In genomic region chr12:98440165-98440581, GRCh38 we compare ENCODE assay signal across 8 cellular contexts.
A peak's percentile ranks its signal among the peaks of the same experiment; 100 is the strongest.
DNase-seq lines count a peak whose midpoint lies in the region; ATAC-seq, FAIRE-seq and TF ChIP-seq lines count a peak whose summit lies in the region.

No MANE protein-coding gene starts in this region.

- peak; percentile 80 for DNase-seq in GDM1 (lab: John Stamatoyannopoulos, UW)
- DNase-seq in SJSA1 (ENCODE audit: low read depth in 1 of 2, low spot score in 2 of 2): no peak
- peak; percentile 69 for DNase-seq in fibroblast of the conjunctiva (ENCODE audit: low read depth)
- DNase-seq in pons (ENCODE audit: low spot score): peak; percentile 89
- no peak for DNase-seq in BE2C
- DNase-seq in activated CD4-positive, alpha-beta T cell treated with anti-CD3 and anti-CD28 coated beads, Interleukin-2, amount 50 U/mL, for 1 hour: no peak
- no peak for DNase-seq in H54 (ENCODE audit: insufficient read length, low spot score)

- H3K4me1 ChIP-seq in SJSA1 (replicated peaks): peaks cover 15% of the 10 kb centered on the region
- H3K4me1 ChIP-seq in BE2C: no peaks in the 10 kb centered on the region

- no peaks in the 10 kb centered on the region for H3K27me3 ChIP-seq in SJSA1 (replicated peaks)
- peaks cover 2% of the 10 kb centered on the region for H3K27me3 ChIP-seq in BE2C

- H3K4me3 ChIP-seq in SJSA1 (no peak overlapping the region), BE2C (ENCODE audit: low read depth, low read length) (no peak overlapping the region)

- H3K9me3 ChIP-seq in SJSA1 (replicated peaks) (no peaks in the 10 kb centered on the region), BE2C (no peaks in the 10 kb centered on the region)

- no peak for TF ChIP-seq CTCF in BE2C (IDR thresholded peaks at IDR 0.05; ENCODE audit: low read depth, low read length)

- no peak for FAIRE-seq in H54 (lab: Jason Lieb, UNC)

- no peak for ATAC-seq in HG02884 (IDR thresholded peaks at IDR 0.05; ENCODE audit: unreplicated experiment)

- H3K36me3 ChIP-seq in SJSA1: no peaks in the 10 kb centered on the region
- H3K36me3 ChIP-seq in BE2C: no peaks in the 10 kb centered on the region

- H3K27ac ChIP-seq in SJSA1: peak overlapping the region; percentile 61; the same call in 1 of the 2 replicates

- TF ChIP-seq POLR2A in H54 (IDR thresholded peaks at IDR 0.05; ENCODE audit: low read depth, low read length): no peak

Comparison
In these comparisons a context has a peak if more than half of its experiments do, and no peak if none do; other contexts are left out.
1. DNase-seq: peak in GDM1 (single experiment), fibroblast of the conjunctiva (single experiment) and pons (single experiment); none in SJSA1 (0 of 2), BE2C (single experiment), activated CD4-positive, alpha-beta T cell treated with anti-CD3 and anti-CD28 coated beads, Interleukin-2, amount 50 U/mL, for 1 hour (single experiment) and H54 (single experiment).